10 cellular contexts compared by ENCODE assay signal in genomic region chr2:121721926-121722325, GRCh38.
DNase-seq lines count a peak whose midpoint lies in the region; ATAC-seq and TF ChIP-seq lines count a peak whose summit lies in the region.
"Had no signal": no experiment of that assay in that cellular context is flagged by ENCODE, and none has a peak within 500 bp of the region (broad histone marks: within the 10 kb centered on the region; RNA-seq: fewer than 3 reads in every experiment).

No MANE protein-coding gene starts in this region.

- intact Hi-C loops in tibial artery (cut with DNase I; ENCODE audit: low total_unique reads): no loop called here

- H3K36me3 ChIP-seq in tibial artery: peaks cover 0 to 20% (median 4%) of the 10 kb centered on the region in 3 donors

- no peak overlapping the region for H3K4me3 Mint-ChIP-seq in stimulated activated naive CD8-positive, alpha-beta T cell treated with anti-CD3 and anti-CD28 coated beads, Interleukin-15, amount 100 ng/mL, for 72 hours
- H3K4me3 Mint-ChIP-seq: naive B cell had no signal

- TF ChIP-seq CTCF in tibial artery (IDR thresholded peaks at IDR 0.05): no peak

- no peaks in the 10 kb centered on the region for H3K9me3 Mint-ChIP-seq in stimulated activated naive CD8-positive, alpha-beta T cell treated with anti-CD3 and anti-CD28 coated beads, Interleukin-15, amount 100 ng/mL, for 72 hours
- H3K9me3 Mint-ChIP-seq: naive B cell had no signal

- no peak for DNase-seq in stimulated activated naive CD8-positive, alpha-beta T cell treated with anti-CD3 and anti-CD28 coated beads, Interleukin-15, Interleukin-2, amounts not matched to agents 100 U/mL and 50 U/mL, for 24 hours
- no peak for DNase-seq in stimulated activated naive CD8-positive, alpha-beta T cell treated with anti-CD3 and anti-CD28 coated beads, Interleukin-15, amount 100 ng/mL, for 72 hours
- DNase-seq in T1000 (lab: John Stamatoyannopoulos, UW): peak; percentile 14
- DNase-seq in fibroblast of gingiva (ENCODE audit: low read depth): peak; percentile 75
- DNase-seq in tibial artery: peak in 1 of 2 donors; percentile 25
- no peak for DNase-seq in NAMALWA (ENCODE audit: low spot score)
- no peak for DNase-seq in NCI-H1048 (lab: John Stamatoyannopoulos, UW)
- DNase-seq: naive B cell, NCI-H446 had no signal

- peak overlapping the region; percentile 16 to 57 for H3K27ac ChIP-seq in tibial artery

- H3K27me3 Mint-ChIP-seq in stimulated activated naive CD8-positive, alpha-beta T cell treated with anti-CD3 and anti-CD28 coated beads, Interleukin-15, amount 100 ng/mL, for 72 hours: no peaks in the 10 kb centered on the region
- H3K27me3 Mint-ChIP-seq: naive B cell had no signal

- no peaks in the 10 kb centered on the region for H3K9me3 ChIP-seq in tibial artery

- peaks cover 23% of the 10 kb centered on the region for H3K4me1 Mint-ChIP-seq in stimulated activated naive CD8-positive, alpha-beta T cell treated with anti-CD3 and anti-CD28 coated beads, Interleukin-15, amount 100 ng/mL, for 72 hours

- no peak overlapping the region for H3K27ac Mint-ChIP-seq in stimulated activated naive CD8-positive, alpha-beta T cell treated with anti-CD3 and anti-CD28 coated beads, Interleukin-15, amount 100 ng/mL, for 72 hours

- no peak overlapping the region for H3K4me3 ChIP-seq in tibial artery

- peak; percentile 62 for ATAC-seq in stimulated activated naive CD8-positive, alpha-beta T cell treated with anti-CD3 and anti-CD28 coated beads, Interleukin-15, Interleukin-2, amounts not matched to agents 100 U/mL and 50 U/mL, for 24 hours
- no peak for ATAC-seq in stimulated activated naive CD8-positive, alpha-beta T cell treated with anti-CD3 and anti-CD28 coated beads, Interleukin-15, amount 100 ng/mL, for 72 hours
- ATAC-seq in HG03045 (IDR thresholded peaks at IDR 0.05; ENCODE audit: unreplicated experiment): no peak

- H3K27me3 ChIP-seq in tibial artery: no peaks in the 10 kb centered on the region

- H3K4me1 ChIP-seq in tibial artery: peaks cover 0 to 15% (median 2%) of the 10 kb centered on the region in 4 donors

Comparison
In these comparisons a context has a peak if more than half of its experiments do, and no peak if none do; other contexts are left out.
1. DNase-seq: peak in T1000 (single experiment) and fibroblast of gingiva (single experiment); none in stimulated activated naive CD8-positive, alpha-beta T cell treated with anti-CD3 and anti-CD28 coated beads, Interleukin-15, Interleukin-2, amounts not matched to agents 100 U/mL and 50 U/mL, for 24 hours (single experiment), stimulated activated naive CD8-positive, alpha-beta T cell treated with anti-CD3 and anti-CD28 coated beads, Interleukin-15, amount 100 ng/mL, for 72 hours (0 of 2), NAMALWA (single experiment) and NCI-H1048 (single experiment).